In genomic region chr13:110521946-110522345, GRCh38 we compare ENCODE assay signal across 13 cellular contexts. TPM values are rescaled to one million over a fixed set of nuclear protein-coding genes. Genes with fewer than 3 reads are reported as not detected.
DNase-seq lines count a peak whose midpoint lies in the region; ATAC-seq and TF ChIP-seq lines count a peak whose summit lies in the region.
"Had no signal": no experiment of that assay in that cellular context is flagged by ENCODE, and none has a peak within 500 bp of the region (broad histone marks: within the 10 kb centered on the region; RNA-seq: fewer than 3 reads in every experiment).

No MANE protein-coding gene starts in this region.

- H4K91ac ChIP-seq in mesenchymal stem cell (ENCODE audit: low read length), result no peak overlapping the region

- no peak overlapping the region for H2BK5ac ChIP-seq in mesenchymal stem cell (ENCODE audit: low read depth, low read length, poor library complexity, severe bottlenecking)

- H2BK15ac ChIP-seq in mesenchymal stem cell (ENCODE audit: low read depth, poor library complexity, severe bottlenecking), result no peak overlapping the region

- no peak overlapping the region for H2BK120ac ChIP-seq in mesenchymal stem cell (ENCODE audit: low read depth, low read length)

- H3K27ac ChIP-seq in BLaER1 treated with 17β-estradiol and CSF1 and Interleukin-3, amounts not matched to agents 10 nM and 100 nM, result peak overlapping the region; percentile 86 to 96 (median 93)
- H3K27ac ChIP-seq in mesenchymal stem cell (ENCODE audit: low read length, poor library complexity, severe bottlenecking) (no peak overlapping the region), foreskin keratinocyte (no peak overlapping the region)
- H3K27ac ChIP-seq: ovary had no signal

- no peak overlapping the region for H2BK12ac ChIP-seq in mesenchymal stem cell (ENCODE audit: low read length in 2 of 2)

- no peaks in the 10 kb centered on the region for H3K79me1 ChIP-seq in mesenchymal stem cell (replicated peaks; ENCODE audit: low read length, poor library complexity, severe bottlenecking)

- no peak overlapping the region for H3K4ac ChIP-seq in mesenchymal stem cell (ENCODE audit: low read depth in 1 of 2, low read length in 2 of 2)

- peaks cover 100% of the 10 kb centered on the region in 10 experiments for H3K4me1 ChIP-seq in BLaER1 treated with 17β-estradiol and CSF1 and Interleukin-3, amounts not matched to agents 10 nM and 100 nM
- H3K4me1 ChIP-seq in adipocyte (ENCODE audit: control insufficient read depth, insufficient read depth, low read length), result peaks cover 40% of the 10 kb centered on the region
- H3K4me1 ChIP-seq in mesenchymal stem cell (ENCODE audit: control insufficient read depth, insufficient read depth, low read depth, low read length), result peaks cover 18% of the 10 kb centered on the region
- no peaks in the 10 kb centered on the region for H3K4me1 ChIP-seq in foreskin keratinocyte

- H3K36me3 ChIP-seq in BLaER1 treated with 17β-estradiol and CSF1 and Interleukin-3, amounts not matched to agents 10 nM and 100 nM, result peaks cover 0 to 69% (median 34%) of the 10 kb centered on the region in 11 experiments; a peak in 20 of 22 replicates
- H3K36me3 ChIP-seq in adipocyte (ENCODE audit: control insufficient read depth, insufficient read depth, low read length, severe bottlenecking) (peaks cover 24% of the 10 kb centered on the region), mesenchymal stem cell (ENCODE audit: control insufficient read depth in 1 of 2, insufficient read depth in 2 of 2, low read depth in 1 of 2, low read length in 2 of 2) (peaks cover 0 to 14% of the 10 kb centered on the region in 2 experiments)
- H3K36me3 ChIP-seq: ovary had no signal

- no peaks in the 10 kb centered on the region for H3K27me3 ChIP-seq in BLaER1 treated with 17β-estradiol and CSF1 and Interleukin-3, amounts not matched to agents 10 nM and 100 nM
- no peaks in the 10 kb centered on the region for H3K27me3 ChIP-seq in adipocyte (replicated peaks; ENCODE audit: control insufficient read depth, insufficient read depth, low read length)
- peaks cover 0 to 12% of the 10 kb centered on the region in 2 experiments for H3K27me3 ChIP-seq in mesenchymal stem cell (ENCODE audit: control insufficient read depth in 1 of 2, insufficient read depth in 1 of 2, low read length in 2 of 2)
- no peaks in the 10 kb centered on the region for H3K27me3 ChIP-seq in foreskin keratinocyte
- H3K27me3 ChIP-seq: ovary had no signal

- WGBS in mesenchymal stem cell, result 80% methylated on average over 5 of the region's 7 CpGs

- no peak for TF ChIP-seq CTCF in foreskin keratinocyte (conservative IDR thresholded peaks at IDR 0.05)

- DNase-seq in adipocyte (ENCODE audit: low read depth) (no peak), mesenchymal stem cell (no peak), NCI-H748 (lab: John Stamatoyannopoulos, UW; ENCODE audit: unreplicated experiment) (no peak), foreskin keratinocyte (no peak)
- DNase-seq in activated T-cell treated with anti-CD3 and anti-CD28 coated beads, Interleukin-2, amount 50 U/mL, for 48 hours, result no peak
- DNase-seq: foreskin melanocyte, NCI-H1048, NCI-H526, ovary, SW 1271 had no signal

- no peaks in the 10 kb centered on the region for H3K9me3 ChIP-seq in BLaER1 treated with 17β-estradiol and CSF1 and Interleukin-3, amounts not matched to agents 10 nM and 100 nM (replicated peaks in 1 of 11)
- H3K9me3 ChIP-seq in adipocyte (ENCODE audit: control insufficient read depth, low read length) (no peaks in the 10 kb centered on the region), mesenchymal stem cell (ENCODE audit: control insufficient read depth, low read length) (no peaks in the 10 kb centered on the region)
- H3K9me3 ChIP-seq: ovary had no signal

- peak overlapping the region; percentile 76 to 90 (median 81) for H3K9ac ChIP-seq in BLaER1 treated with 17β-estradiol and CSF1 and Interleukin-3, amounts not matched to agents 10 nM and 100 nM
- H3K9ac ChIP-seq in adipocyte (ENCODE audit: low read length), result peak overlapping the region; percentile 57
- peak overlapping the region; percentile 28 for H3K9ac ChIP-seq in mesenchymal stem cell (ENCODE audit: low read length)

- H3K23ac ChIP-seq in mesenchymal stem cell (ENCODE audit: low read length in 2 of 2), result no peak overlapping the region

- H3K4me3 ChIP-seq in BLaER1 treated with 17β-estradiol and CSF1 and Interleukin-3, amounts not matched to agents 10 nM and 100 nM, result peak overlapping the region; percentile 13 to 67 (median 56); a peak in 15 of 20 replicates
- H3K4me3 ChIP-seq in adipocyte (ENCODE audit: low read length) (no peak overlapping the region), mesenchymal stem cell (ENCODE audit: insufficient read depth in 1 of 2, low read depth in 1 of 2, low read length in 2 of 2) (no peak overlapping the region)
- H3K4me3 ChIP-seq: ovary had no signal

- H3K4me2 ChIP-seq in BLaER1 treated with 17β-estradiol and CSF1 and Interleukin-3, amounts not matched to agents 10 nM and 100 nM, result peak overlapping the region; percentile 90 to 100 (median 97)
- H3K4me2 ChIP-seq in mesenchymal stem cell (ENCODE audit: low read length, poor library complexity, severe bottlenecking), result no peak overlapping the region

- H2AFZ ChIP-seq in mesenchymal stem cell (ENCODE audit: low read depth, low read length), result no peak overlapping the region

- ATAC-seq in HG03060 (IDR thresholded peaks at IDR 0.05; ENCODE audit: low read depth, unreplicated experiment) (peak; percentile 31), foreskin keratinocyte (no peak), GM21529 (IDR thresholded peaks at IDR 0.05; ENCODE audit: unreplicated experiment) (no peak)

- no peak overlapping the region for H3K18ac ChIP-seq in mesenchymal stem cell (ENCODE audit: low read depth in 1 of 2, low read length in 2 of 2)

- H4K20me1 ChIP-seq in BLaER1 treated with 17β-estradiol and CSF1 and Interleukin-3, amounts not matched to agents 10 nM and 100 nM, result peaks cover 0 to 30% (median 0%) of the 10 kb centered on the region in 11 experiments; a peak in 5 of 22 replicates

- no peak overlapping the region for H4K8ac ChIP-seq in mesenchymal stem cell (ENCODE audit: low read length)

- peak overlapping the region in 1 of 2 experiments; percentile 22 for H3K14ac ChIP-seq in mesenchymal stem cell (ENCODE audit: low read length in 2 of 2)

- no peak overlapping the region for H2AK5ac ChIP-seq in mesenchymal stem cell (ENCODE audit: low read length, severe bottlenecking)

RNA-seq across cellular contexts. Expression of gene RAB20, which starts 39.6 kb away (rescaled TPM):
- polyA plus RNA-seq in mesenchymal stem cell (2013, experiment 1 of 2), result 5.1 TPM
- 5.2 TPM for polyA plus RNA-seq in mesenchymal stem cell (2013, experiment 2 of 2)
- total RNA-seq in foreskin keratinocyte, result 3.5 and 4.4 TPM in 2 replicates
- 3.8 TPM in 2 replicates for polyA plus RNA-seq in foreskin keratinocyte

Comparison
In these comparisons a context has a peak if more than half of its experiments do, and no peak if none do; other contexts are left out.
1. H3K27ac ChIP-seq: peak in BLaER1 treated with 17β-estradiol and CSF1 and Interleukin-3, amounts not matched to agents 10 nM and 100 nM (11 of 11); none in mesenchymal stem cell (single experiment) and foreskin keratinocyte (single experiment).
2. H3K4me3 ChIP-seq: peak in BLaER1 treated with 17β-estradiol and CSF1 and Interleukin-3, amounts not matched to agents 10 nM and 100 nM (10 of 10); none in adipocyte (single experiment) and mesenchymal stem cell (0 of 2).
3. H3K9ac ChIP-seq: peak in every context shown above with its lines; median percentile 81 in BLaER1 treated with 17β-estradiol and CSF1 and Interleukin-3, amounts not matched to agents 10 nM and 100 nM; 57 in adipocyte; 28 in mesenchymal stem cell.